9 cellular contexts compared by ENCODE assay signal in the genomic region with DNA sequence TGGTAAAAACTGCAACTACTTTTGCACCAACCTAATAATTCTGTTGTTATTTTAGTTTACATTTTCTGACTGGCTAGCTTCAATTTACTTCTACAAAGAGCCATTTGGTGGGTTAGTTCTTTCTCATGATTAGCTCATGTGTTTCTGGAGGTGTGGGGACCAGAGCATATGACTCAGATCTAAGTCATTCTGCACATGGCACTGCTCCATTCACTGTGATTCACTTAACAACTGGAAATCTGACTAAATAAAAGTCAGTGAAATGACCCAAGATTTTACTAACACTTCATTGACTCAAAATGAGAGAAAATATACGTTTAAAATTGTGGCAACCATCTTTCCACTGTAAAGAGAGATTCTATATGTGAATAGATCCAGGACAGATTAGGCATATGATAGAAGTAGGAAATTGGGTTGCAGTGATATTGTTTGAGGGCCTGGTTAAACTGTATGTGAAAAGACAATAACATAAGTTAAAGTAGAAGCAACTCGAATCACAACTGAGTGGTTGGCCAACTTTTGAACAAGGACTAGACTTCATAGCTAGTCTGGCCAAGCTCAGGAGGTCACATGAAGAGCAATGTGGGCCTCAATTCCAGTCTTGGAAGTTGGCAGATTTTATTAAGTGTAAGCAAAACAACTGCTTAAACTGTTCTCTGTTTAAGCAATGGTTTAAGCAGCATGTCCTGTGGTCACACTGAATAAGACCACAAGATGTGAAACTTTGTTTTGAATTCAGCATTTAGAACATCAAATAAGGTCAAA.
DNase-seq lines count a peak whose midpoint lies in the region; ATAC-seq and TF ChIP-seq lines count a peak whose summit lies in the region.
"Had no signal": no experiment of that assay in that cellular context is flagged by ENCODE, and none has a peak within 500 bp of the region (broad histone marks: within the 10 kb centered on the region; RNA-seq: fewer than 3 reads in every experiment).

No MANE protein-coding gene starts in this region.

- H3K27me3 Mint-ChIP-seq in HFFc6 (ENCODE audit: insufficient read depth): peaks cover 2% of the 10 kb centered on the region; the same call in 1 of the 2 replicates
- peaks cover 13% of the 10 kb centered on the region for H3K27me3 Mint-ChIP-seq in activated T-cell treated with anti-CD3 and anti-CD28 coated beads, Interleukin-2, amount 50 U/mL, for 4 hours (ENCODE audit: low read depth)

- no peak overlapping the region for H3K4me3 ChIP-seq in AG10803 (ENCODE audit: low read length)

- H3K9me3 Mint-ChIP-seq in HFFc6: peaks cover 5% of the 10 kb centered on the region; the same call in 1 of the 2 replicates
- H3K9me3 Mint-ChIP-seq in activated T-cell treated with anti-CD3 and anti-CD28 coated beads, Interleukin-2, amount 50 U/mL, for 4 hours: peaks cover 4% of the 10 kb centered on the region

- H3K4me1 Mint-ChIP-seq in HFFc6 (ENCODE audit: low read depth): peaks cover 79% of the 10 kb centered on the region
- H3K4me1 Mint-ChIP-seq in activated T-cell treated with anti-CD3 and anti-CD28 coated beads, Interleukin-2, amount 50 U/mL, for 4 hours (ENCODE audit: low read depth): peaks cover 17% of the 10 kb centered on the region
- H3K4me1 Mint-ChIP-seq: neural crest cell had no signal

- DNase-seq in AG10803 (ENCODE audit: low read depth) (peak; percentile 98), HFFc6 (peak; percentile 93), iris pigment epithelial cell (ENCODE audit: low read depth) (peak; percentile 99), KG1 (lab: John Stamatoyannopoulos, UW) (no peak)
- no peak for DNase-seq in activated T-cell treated with anti-CD3 and anti-CD28 coated beads, Interleukin-2, amount 50 U/mL, for 4 hours

- peak overlapping the region; percentile 93 for H3K27ac Mint-ChIP-seq in HFFc6

- H3K36me3 Mint-ChIP-seq in HFFc6 (ENCODE audit: low read depth): peaks cover 7% of the 10 kb centered on the region
- no peaks in the 10 kb centered on the region for H3K36me3 Mint-ChIP-seq in activated T-cell treated with anti-CD3 and anti-CD28 coated beads, Interleukin-2, amount 50 U/mL, for 4 hours (ENCODE audit: insufficient read depth)

- peak overlapping the region; percentile 57 for H3K4me3 Mint-ChIP-seq in HFFc6
- no peak overlapping the region for H3K4me3 Mint-ChIP-seq in activated T-cell treated with anti-CD3 and anti-CD28 coated beads, Interleukin-2, amount 50 U/mL, for 4 hours
- H3K4me3 Mint-ChIP-seq: neural crest cell had no signal

- ATAC-seq in activated T-cell treated with anti-CD3 and anti-CD28 coated beads, Interleukin-2, amount 50 U/mL, for 4 hours: peak; percentile 92 to 96
- no peak for ATAC-seq in GM21381 (IDR thresholded peaks at IDR 0.05; ENCODE audit: unreplicated experiment)
- ATAC-seq in GM19035 (IDR thresholded peaks at IDR 0.05; ENCODE audit: unreplicated experiment): no peak
- no peak for ATAC-seq in GM19328 (IDR thresholded peaks at IDR 0.05; ENCODE audit: unreplicated experiment)

- no peak for TF ChIP-seq CTCF in AG10803 (conservative IDR thresholded peaks at IDR 0.05; ENCODE audit: low read length)
- TF ChIP-seq CTCF in HFFc6 (IDR thresholded peaks at IDR 0.05): no peak

Comparison
In these comparisons a context has a peak if more than half of its experiments do, and no peak if none do; other contexts are left out.
1. DNase-seq: peak in AG10803 (single experiment), HFFc6 (single experiment) and iris pigment epithelial cell (single experiment); none in activated T-cell treated with anti-CD3 and anti-CD28 coated beads, Interleukin-2, amount 50 U/mL, for 4 hours (single experiment) and KG1 (single experiment).
2. ATAC-seq: peak in activated T-cell treated with anti-CD3 and anti-CD28 coated beads, Interleukin-2, amount 50 U/mL, for 4 hours (2 of 2); none in GM21381 (single experiment), GM19035 (single experiment) and GM19328 (single experiment).